ENCODE assay signal across 8 cellular contexts in the genomic region with DNA sequence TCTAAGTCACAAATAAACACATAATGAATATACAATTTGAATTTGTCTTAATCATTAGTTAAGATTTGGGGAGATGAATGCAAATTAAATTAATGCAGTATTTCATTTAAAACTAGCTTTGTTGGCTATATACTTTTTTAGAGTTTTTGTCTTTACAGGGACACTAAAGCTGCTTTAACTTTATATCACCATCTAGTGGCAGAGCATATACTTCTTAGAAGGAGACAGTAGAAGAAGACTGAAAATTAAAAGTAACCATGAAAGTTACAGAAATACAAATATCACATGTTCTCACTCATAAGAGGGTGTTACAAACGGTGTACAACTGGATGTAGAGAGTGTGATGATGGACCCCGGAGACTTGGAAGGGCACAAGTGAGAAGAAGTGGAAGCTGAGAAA.
DNase-seq lines count a peak whose midpoint lies in the region; ATAC-seq and TF ChIP-seq lines count a peak whose summit lies in the region.

No MANE protein-coding gene starts in this region.

- H3K27me3 Mint-ChIP-seq in HFFc6 (ENCODE audit: insufficient read depth), result no peaks in the 10 kb centered on the region; the same call in 1 of the 2 replicates

- H2BK5ac ChIP-seq in neuronal stem cell (ENCODE audit: low read length), result no peak overlapping the region

- WGBS in testis, 2 donors, result 67 to 73% methylated on average over 2 of the region's 2 CpGs
- 50 to 67% (median 61%) methylated on average over 2 of the region's 2 CpGs for WGBS in adrenal gland, 4 donors
- WGBS in neuronal stem cell (ENCODE audit: extremely low coverage in 2 of 2, insufficient read length in 2 of 2, insufficient replicate concordance in 1 of 2), 2 donors, result no CpG with 5 or more reads among the region's 2 CpGs

- H4K8ac ChIP-seq in neuronal stem cell (ENCODE audit: low read depth, low read length), result no peak overlapping the region

- H4K20me1 ChIP-seq in DND-41 (ENCODE audit: insufficient read depth, low read length) (no peaks in the 10 kb centered on the region), OCI-LY3 (ENCODE audit: insufficient read depth, low read length) (no peaks in the 10 kb centered on the region)

- no peak overlapping the region for H3K27ac Mint-ChIP-seq in HFFc6

- 0 out of 3 replicates have a peak, but pooled peaks have one; percentile 40 for ATAC-seq in DND-41 (ENCODE audit: insufficient read depth, low read depth)

- no peaks in the 10 kb centered on the region for H3K36me3 Mint-ChIP-seq in HFFc6 (ENCODE audit: low read depth)

- H3K36me3 ChIP-seq in DND-41 (ENCODE audit: insufficient read depth, low read length), result no peaks in the 10 kb centered on the region
- no peaks in the 10 kb centered on the region for H3K36me3 ChIP-seq in OCI-LY3 (replicated peaks; ENCODE audit: low read depth, low read length)
- no peaks in the 10 kb centered on the region for H3K36me3 ChIP-seq in testis (ENCODE audit: low read depth, missing control alignments)
- H3K36me3 ChIP-seq in adrenal gland (replicated peaks in 1 of 2), result no peaks in the 10 kb centered on the region
- H3K36me3 ChIP-seq in neuronal stem cell (replicated peaks in 1 of 2; ENCODE audit: control insufficient read depth in 2 of 2, insufficient read depth in 2 of 2, low read length in 2 of 2), result no peaks in the 10 kb centered on the region

- DNase-seq in DND-41 (no peak), HFFc6 (peak; percentile 42), iPS-NIHi11 (ENCODE audit: low spot score) (peak; percentile 7), testis (no peak), adrenal gland (no peak), NCI-H2029 (lab: John Stamatoyannopoulos, UW) (no peak), neuronal stem cell (ENCODE audit: low spot score) (no peak)

- peak overlapping the region; percentile 4; the same call in 1 of the 2 replicates for H3K4me3 Mint-ChIP-seq in HFFc6

- H2BK15ac ChIP-seq in neuronal stem cell (ENCODE audit: low read length), result no peak overlapping the region

- H3K4ac ChIP-seq in neuronal stem cell (ENCODE audit: low read length), result no peak overlapping the region

- H3K27me3 ChIP-seq in DND-41 (ENCODE audit: insufficient read depth, low read length, poor library complexity) (no peaks in the 10 kb centered on the region), OCI-LY3 (ENCODE audit: low read depth, low read length) (no peaks in the 10 kb centered on the region), testis (no peaks in the 10 kb centered on the region), adrenal gland (no peaks in the 10 kb centered on the region), neuronal stem cell (ENCODE audit: control insufficient read depth in 3 of 3, insufficient read depth in 3 of 3, low read depth in 1 of 3, low read length in 3 of 3) (no peaks in the 10 kb centered on the region)

- no peaks in the 10 kb centered on the region for H3K79me1 ChIP-seq in neuronal stem cell (ENCODE audit: low read depth, low read length)

- no peak overlapping the region for H4K91ac ChIP-seq in neuronal stem cell (ENCODE audit: low read depth, low read length, poor library complexity)

- H2AK5ac ChIP-seq in neuronal stem cell (ENCODE audit: low read depth, low read length), result no peak overlapping the region

- H3K79me2 ChIP-seq in DND-41 (ENCODE audit: insufficient read depth, low read length) (no peaks in the 10 kb centered on the region), OCI-LY3 (ENCODE audit: low read length) (no peaks in the 10 kb centered on the region)

- peaks cover 12% of the 10 kb centered on the region for H3K4me1 Mint-ChIP-seq in HFFc6 (ENCODE audit: low read depth)

- TF ChIP-seq POLR2A in testis (IDR thresholded peaks at IDR 0.05) (no peak), adrenal gland (IDR thresholded peaks at IDR 0.05) (no peak)

- H3K9ac ChIP-seq in DND-41 (ENCODE audit: low read depth, low read length) (no peak overlapping the region), OCI-LY3 (ENCODE audit: low read length) (no peak overlapping the region), neuronal stem cell (ENCODE audit: low read depth, low read length, poor library complexity) (no peak overlapping the region)

- H2BK120ac ChIP-seq in neuronal stem cell (ENCODE audit: low read depth, low read length), result no peak overlapping the region

- no peaks in the 10 kb centered on the region for H3K4me1 ChIP-seq in DND-41 (ENCODE audit: insufficient read depth, low read length)
- no peaks in the 10 kb centered on the region for H3K4me1 ChIP-seq in OCI-LY3 (ENCODE audit: low read length)
- H3K4me1 ChIP-seq in testis, result no peaks in the 10 kb centered on the region
- H3K4me1 ChIP-seq in adrenal gland (replicated peaks in 1 of 2), result no peaks in the 10 kb centered on the region
- no peaks in the 10 kb centered on the region for H3K4me1 ChIP-seq in neuronal stem cell (ENCODE audit: control insufficient read depth in 2 of 2, insufficient read depth in 1 of 2, low read depth in 1 of 2, low read length in 2 of 2)

- intact Hi-C loops in testis (cut with DNase I; ENCODE audit: low total_unique reads), result no loop called here
- intact Hi-C loops in adrenal gland (cut with DNase I), result no loop called here

- peak; percentile 61 for TF ChIP-seq CTCF in DND-41 (IDR thresholded peaks at IDR 0.05; ENCODE audit: borderline replicate concordance, extremely low read depth, low read length, poor library complexity, severe bottlenecking)
- TF ChIP-seq CTCF in HFFc6 (IDR thresholded peaks at IDR 0.05), result peak; percentile 80
- TF ChIP-seq CTCF in OCI-LY3 (IDR thresholded peaks at IDR 0.05; ENCODE audit: low read depth, low read length), result peak; percentile 88
- TF ChIP-seq CTCF in testis (IDR thresholded peaks at IDR 0.05), result no peak
- TF ChIP-seq CTCF in adrenal gland (IDR thresholded peaks at IDR 0.05), result no peak

- H3K9me3 Mint-ChIP-seq in HFFc6, result no peaks in the 10 kb centered on the region

- H3K27ac ChIP-seq in DND-41 (ENCODE audit: low read length) (no peak overlapping the region), OCI-LY3 (ENCODE audit: low read length) (no peak overlapping the region), testis (no peak overlapping the region), adrenal gland (no peak overlapping the region), neuronal stem cell (replicated peaks; ENCODE audit: low read length) (no peak overlapping the region)

- H2AFZ ChIP-seq in DND-41 (ENCODE audit: low read depth, low read length) (no peak overlapping the region), OCI-LY3 (ENCODE audit: low read depth, low read length) (peak overlapping the region; percentile 77), neuronal stem cell (ENCODE audit: low read length) (no peak overlapping the region)

- no peak overlapping the region for H3K23ac ChIP-seq in neuronal stem cell (ENCODE audit: low read depth, low read length, poor library complexity)

- no peak overlapping the region for H3K14ac ChIP-seq in neuronal stem cell (ENCODE audit: low read length)

- H3K9me3 ChIP-seq in DND-41 (ENCODE audit: insufficient read depth, low read length, severe bottlenecking) (no peaks in the 10 kb centered on the region), OCI-LY3 (ENCODE audit: insufficient read depth, low read length) (no peaks in the 10 kb centered on the region), testis (no peaks in the 10 kb centered on the region), adrenal gland (replicated peaks in 1 of 3) (no peaks in the 10 kb centered on the region), neuronal stem cell (replicated peaks in 1 of 2; ENCODE audit: control insufficient read depth in 2 of 2, insufficient read depth in 1 of 2, low read depth in 1 of 2, low read length in 2 of 2) (no peaks in the 10 kb centered on the region)

- H3K4me2 ChIP-seq in DND-41 (ENCODE audit: insufficient read depth, low read length) (no peak overlapping the region), OCI-LY3 (ENCODE audit: low read length) (peak overlapping the region; percentile 42), neuronal stem cell (ENCODE audit: insufficient read depth, low read length, poor library complexity, severe bottlenecking) (no peak overlapping the region)

- H3K4me3 ChIP-seq in DND-41 (ENCODE audit: low read depth in 1 of 2, low read length in 2 of 2) (no peak overlapping the region), OCI-LY3 (ENCODE audit: low read length) (0 out of 2 replicates have a peak overlapping the region, but pooled peaks have one; percentile 16), testis (no peak overlapping the region), adrenal gland (no peak overlapping the region), neuronal stem cell (ENCODE audit: low read length in 2 of 2) (no peak overlapping the region)

- no peak overlapping the region for H2BK12ac ChIP-seq in neuronal stem cell (ENCODE audit: low read length)

- H3K18ac ChIP-seq in neuronal stem cell (ENCODE audit: low read length), result no peak overlapping the region

Comparison
In these comparisons a context has a peak if more than half of its experiments do, and no peak if none do; other contexts are left out.
1. DNase-seq: peak in HFFc6 (single experiment) and iPS-NIHi11 (single experiment); none in DND-41 (single experiment), testis (single experiment), adrenal gland (0 of 7), NCI-H2029 (single experiment) and neuronal stem cell (single experiment).
2. CTCF ChIP-seq: peak in DND-41 (single experiment), HFFc6 (single experiment) and OCI-LY3 (single experiment); none in testis (0 of 3) and adrenal gland (0 of 6).